In the genomic region with DNA sequence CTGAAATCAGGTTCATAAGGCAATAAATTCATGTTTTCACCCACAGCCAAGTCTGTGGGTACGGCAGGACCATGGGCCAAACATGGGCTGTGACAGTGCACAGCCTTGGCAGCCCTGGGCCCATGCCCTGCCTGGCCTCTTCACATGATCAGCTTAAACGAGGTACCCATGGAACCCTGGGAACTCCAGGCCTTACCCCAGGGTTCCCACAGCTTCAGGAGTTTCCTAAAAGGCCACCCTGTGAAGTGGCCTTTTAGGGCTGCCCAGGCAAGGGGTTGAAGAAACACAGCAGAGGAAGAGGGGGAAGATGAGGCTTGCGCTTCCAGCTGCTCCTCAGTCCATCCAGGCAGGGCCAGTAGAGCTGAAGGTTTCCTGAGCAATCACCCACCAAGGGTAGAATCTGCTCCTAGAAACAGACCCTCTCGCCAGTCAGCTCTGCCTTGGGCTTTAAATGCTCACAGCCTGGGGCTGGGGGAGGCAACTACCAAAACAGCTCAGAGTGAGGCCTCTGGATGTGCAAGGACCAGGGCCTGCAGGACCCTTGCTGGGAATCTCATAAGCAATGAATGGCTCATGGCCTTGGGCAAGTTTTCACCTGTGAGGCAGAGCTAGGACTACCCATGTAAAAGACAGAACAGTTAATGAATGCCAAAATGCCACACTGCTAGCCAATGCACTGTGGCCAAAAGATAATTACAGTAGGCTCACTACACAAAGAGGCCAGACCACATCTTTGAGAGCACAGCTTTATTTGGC, we compare ENCODE assay signal across 14 cellular contexts.
DNase-seq lines count a peak whose midpoint lies in the region; ATAC-seq and TF ChIP-seq lines count a peak whose summit lies in the region.
"Had no signal": no experiment of that assay in that cellular context is flagged by ENCODE, and none has a peak within 500 bp of the region (broad histone marks: within the 10 kb centered on the region; RNA-seq: fewer than 3 reads in every experiment).

No MANE protein-coding gene starts in this region.

- DNase-seq in ELF-1 (ENCODE audit: low read depth, low spot score) (peak; percentile 71), WTC11 (ENCODE audit: low spot score) (no peak), inferior parietal cortex (ENCODE audit: extremely low spot score) (peak; percentile 35), germinal center (ENCODE audit: low spot score) (no peak), PC-9 (no peak), SK-N-SH (no peak), prostate gland (ENCODE audit: low spot score) (no peak)
- DNase-seq: amniotic stem cell; CD8-positive, alpha-beta memory T cell; HFFc6; stimulated activated CD4-positive, alpha-beta T cell treated with anti-CD3 and anti-CD28 coated beads, Interleukin-4, amount 100 ng/mL, for 1 hour had no signal

- H3K4me1 ChIP-seq in skeletal muscle tissue (ENCODE audit: control insufficient read depth in 3 of 3, insufficient read depth in 3 of 3, low read length in 3 of 3), result peaks cover 53 to 65% (median 59%) of the 10 kb centered on the region in 3 donors
- H3K4me1 ChIP-seq in PC-9 (replicated peaks; ENCODE audit: insufficient read depth), result no peaks in the 10 kb centered on the region
- peaks cover 16 to 68% of the 10 kb centered on the region in 2 experiments; a peak in 3 of 4 replicates for H3K4me1 ChIP-seq in SK-N-SH (ENCODE audit: control insufficient read depth in 1 of 2, insufficient read depth in 2 of 2, low read depth in 1 of 2, low read length in 1 of 2)
- H3K4me1 ChIP-seq in prostate gland (replicated peaks), result peaks cover 14% of the 10 kb centered on the region

- no peak overlapping the region for H3K4me2 ChIP-seq in PC-9
- no peak overlapping the region for H3K4me2 ChIP-seq in SK-N-SH

- H3K9me2 ChIP-seq in PC-9 (ENCODE audit: insufficient read depth), result 0 out of 2 replicates have a peak, but pooled peaks cover 3% of the 10 kb centered on the region
- H3K9me2 ChIP-seq in SK-N-SH, result no peaks in the 10 kb centered on the region

- H3K4me3 Mint-ChIP-seq in WTC11, result no peak overlapping the region
- H3K4me3 Mint-ChIP-seq: HFFc6 had no signal

- H4K20me1 ChIP-seq in PC-9 (ENCODE audit: insufficient read depth) (no peaks in the 10 kb centered on the region), SK-N-SH (ENCODE audit: insufficient read depth) (no peaks in the 10 kb centered on the region)

- H3K27me3 ChIP-seq in skeletal muscle tissue (ENCODE audit: control insufficient read depth in 3 of 3, insufficient read depth in 3 of 3, low read length in 3 of 3) (no peaks in the 10 kb centered on the region), PC-9 (ENCODE audit: insufficient read depth, low read depth) (no peaks in the 10 kb centered on the region), SK-N-SH (ENCODE audit: insufficient read depth) (no peaks in the 10 kb centered on the region), prostate gland (replicated peaks; ENCODE audit: insufficient read depth) (no peaks in the 10 kb centered on the region)
- H3K27me3 ChIP-seq: suprapubic skin had no signal

- BruUV-seq in PC-9 (replicated peaks; lab: Mats Ljungman, UMichigan), result no TSS peak

- no peaks in the 10 kb centered on the region for H3K36me3 Mint-ChIP-seq in WTC11

- TF ChIP-seq RAD21 in SK-N-SH (IDR thresholded peaks at IDR 0.05; ENCODE audit: low read length), result no peak

- peak overlapping the region in 2 of 3 donors; percentile 32 to 45 for H3K4me3 ChIP-seq in skeletal muscle tissue (ENCODE audit: low read length in 3 of 3)
- H3K4me3 ChIP-seq in PC-9, result no peak overlapping the region
- H3K4me3 ChIP-seq in SK-N-SH (ENCODE audit: low read depth in 2 of 2, low read length in 1 of 2), result no peak overlapping the region
- no peak overlapping the region for H3K4me3 ChIP-seq in prostate gland
- H3K4me3 ChIP-seq: suprapubic skin had no signal

- H3K9ac ChIP-seq in skeletal muscle tissue (ENCODE audit: low read depth in 1 of 3, low read length in 3 of 3), result peak overlapping the region in 2 of 3 donors; percentile 42 to 54
- no peak overlapping the region for H3K9ac ChIP-seq in SK-N-SH

- ATAC-seq in WTC11, result peak; percentile 40

- H3K27ac ChIP-seq in skeletal muscle tissue (ENCODE audit: low read depth, low read length) (peak overlapping the region; percentile 90), PC-9 (no peak overlapping the region), SK-N-SH (ENCODE audit: low read depth in 2 of 2, low read length in 1 of 2) (peak overlapping the region in 1 of 2 experiments; percentile 98; a peak in 2 of 4 replicates), prostate gland (peak overlapping the region in 1 of 2 donors; percentile 78)

- no peaks in the 10 kb centered on the region for H3K9me3 Mint-ChIP-seq in WTC11
- H3K9me3 Mint-ChIP-seq: CD8-positive, alpha-beta memory T cell; HFFc6; T-cell had no signal

- H2AFZ ChIP-seq in PC-9, result no peak overlapping the region
- H2AFZ ChIP-seq in SK-N-SH (ENCODE audit: low read depth), result no peak overlapping the region

- H3K9me3 ChIP-seq in skeletal muscle tissue (ENCODE audit: control insufficient read depth in 3 of 3, low read length in 3 of 3), result no peaks in the 10 kb centered on the region
- H3K9me3 ChIP-seq in PC-9 (ENCODE audit: insufficient read depth, low read depth), result no peaks in the 10 kb centered on the region
- no peaks in the 10 kb centered on the region for H3K9me3 ChIP-seq in SK-N-SH
- no peaks in the 10 kb centered on the region for H3K9me3 ChIP-seq in prostate gland
- H3K9me3 ChIP-seq: suprapubic skin had no signal

- H3K27ac Mint-ChIP-seq in WTC11, result no peak overlapping the region
- H3K27ac Mint-ChIP-seq: HFFc6, T-cell had no signal

- H3K79me2 ChIP-seq in PC-9 (ENCODE audit: low read depth) (no peaks in the 10 kb centered on the region), SK-N-SH (ENCODE audit: insufficient read depth) (no peaks in the 10 kb centered on the region)

- H3K4me1 Mint-ChIP-seq in WTC11, result peaks cover 20% of the 10 kb centered on the region

- TF ChIP-seq CTCF in WTC11 (IDR thresholded peaks at IDR 0.05) (no peak), PC-9 (conservative IDR thresholded peaks at IDR 0.05) (no peak), SK-N-SH (IDR thresholded peaks at IDR 0.05) (no peak), prostate gland (IDR thresholded peaks at IDR 0.05) (no peak)

- H3K36me3 ChIP-seq in skeletal muscle tissue (ENCODE audit: control insufficient read depth in 3 of 3, insufficient read depth in 3 of 3, low read length in 3 of 3) (peaks cover 2 to 4% (median 3%) of the 10 kb centered on the region in 3 donors), PC-9 (ENCODE audit: low read depth) (no peaks in the 10 kb centered on the region), SK-N-SH (replicated peaks in 1 of 2; ENCODE audit: control insufficient read depth in 1 of 2, insufficient read depth in 2 of 2, low read length in 1 of 2) (no peaks in the 10 kb centered on the region), prostate gland (no peaks in the 10 kb centered on the region)
- H3K36me3 ChIP-seq: suprapubic skin had no signal

- H3F3A ChIP-seq in PC-9 (ENCODE audit: insufficient read depth, low read depth) (no peaks in the 10 kb centered on the region), SK-N-SH (replicated peaks; ENCODE audit: insufficient read depth) (no peaks in the 10 kb centered on the region)

- no peak for TF ChIP-seq EP300 in SK-N-SH (IDR thresholded peaks at IDR 0.05; ENCODE audit: borderline replicate concordance in 1 of 2, low read depth in 1 of 2, low read length in 1 of 2)

- intact Hi-C loops in PC-9 (cut with micrococcal nuclease; ENCODE audit: unreplicated experiment) (no loop called here), prostate gland (cut with DNase I) (loop anchor here (10.0 kb wide), 1 partner anchor 120 kb away; no protein-coding TSS in a partner anchor)

- CTCF ChIA-PET in WTC11 (lab: Charles Lee), result interaction anchor here (0.6 to 3.0 kb wide), 5 partner anchors 8 to 313 kb away, joined by 3 to 9 read pairs (median 4); no protein-coding TSS in a partner anchor
- CTCF ChIA-PET in PC-9 (lab: Charles Lee), result no interaction called here
- CTCF ChIA-PET in SK-N-SH (lab: Yijun Ruan, JAX), result interaction anchor here (0.7 to 2.4 kb wide), 7 partner anchors 9 to 379 kb away, joined by 3 to 11 read pairs (median 5); no protein-coding TSS in a partner anchor

- 89% methylated on average over 3 of the region's 4 CpGs for WGBS in SK-N-SH (ENCODE audit: low lambda C conversion rate)
- 69% methylated on average over 4 of the region's 4 CpGs for WGBS in prostate gland

- no peak for TF ChIP-seq POLR2A in prostate gland (IDR thresholded peaks at IDR 0.05)

- POLR2A ChIA-PET in WTC11 (lab: Charles Lee) (no interaction called here), PC-9 (lab: Charles Lee; ENCODE audit: unreplicated experiment) (interaction anchor here (0.6 to 0.7 kb wide), 3 partner anchors 156 to 379 kb away, joined by 3 to 5 read pairs (median 3); no protein-coding TSS in a partner anchor), SK-N-SH (lab: Yijun Ruan, JAX) (interaction anchor here (0.5 to 1.8 kb wide), 6 partner anchors 8 to 358 kb away, joined by 3 to 9 read pairs (median 4); no protein-coding TSS in a partner anchor)

- no peaks in the 10 kb centered on the region for H3K27me3 Mint-ChIP-seq in WTC11 (ENCODE audit: low read depth)
- H3K27me3 Mint-ChIP-seq: T-cell had no signal

TF ChIP-seq in WTC11, 78 proteins besides CTCF, POLR2A, EP300 and RAD21 (continues in another document):
- TF ChIP-seq SP1 (CRISPR knock-in tag; conservative IDR thresholded peaks at IDR 0.05) (no peak), ZBTB21 (CRISPR knock-in tag; IDR thresholded peaks at IDR 0.05; ENCODE audit: borderline replicate concordance) (no peak)

TF ChIP-seq in SK-N-SH, 30 proteins besides CTCF, POLR2A, EP300 and RAD21:
- TF ChIP-seq GATA2 (CRISPR knock-in tag; IDR thresholded peaks at IDR 0.05), result no peak
- TF ChIP-seq FOXM1 (IDR thresholded peaks at IDR 0.05; ENCODE audit: low read depth), result no peak
- no peak for TF ChIP-seq RCOR1 (IDR thresholded peaks at IDR 0.05; ENCODE audit: low read length)
- TF ChIP-seq SIN3A (IDR thresholded peaks at IDR 0.05; ENCODE audit: borderline replicate concordance, low read depth, low read length), result no peak

Comparison
In these comparisons a context has a peak if more than half of its experiments do, and no peak if none do; other contexts are left out.
1. DNase-seq: peak in ELF-1 (single experiment) and inferior parietal cortex (single experiment); none in WTC11 (single experiment), germinal center (single experiment), PC-9 (0 of 2), SK-N-SH (single experiment) and prostate gland (single experiment).
2. H3K4me3 ChIP-seq: peak in skeletal muscle tissue (2 of 3); none in PC-9 (single experiment), SK-N-SH (0 of 2) and prostate gland (0 of 2).